In genomic region chr15:82749951-82750830, GRCh38 we compare ENCODE assay signal across 8 cellular contexts. TPM values are rescaled to one million over a fixed set of nuclear protein-coding genes. Genes with fewer than 3 reads are reported as not detected.
DNase-seq lines count a peak whose midpoint lies in the region; ATAC-seq lines count a peak whose summit lies in the region.

No MANE protein-coding gene starts in this region.

- DNase-seq in C1 segment of cervical spinal cord (lab: John Stamatoyannopoulos, UW): peak; percentile 44 to 95 (median 90)
- DNase-seq in NCI-H69 (lab: John Stamatoyannopoulos, UW): peak; percentile 93
- DNase-seq in activated CD4-positive, alpha-beta T cell treated with anti-CD3 and anti-CD28 coated beads, Interleukin-2, amount 50 U/mL, for 1 hour: peak; percentile 77
- peak; percentile 95 for DNase-seq in dedifferentiated amniotic fluid mesenchymal stem cell (ENCODE audit: extremely low spot score)
- peak; percentile 96 for DNase-seq in left lobe of liver (ENCODE audit: low spot score)
- DNase-seq in stimulated activated CD4-positive, alpha-beta T cell treated with anti-CD3 and anti-CD28 coated beads, Interleukin-2, amount 100 ng/mL, for 24 hours: peak; percentile 88

- ATAC-seq in GM19351 (IDR thresholded peaks at IDR 0.05; ENCODE audit: unreplicated experiment): peak; percentile 86
- ATAC-seq in HG03521 (IDR thresholded peaks at IDR 0.05; ENCODE audit: unreplicated experiment): peak; percentile 88
- ATAC-seq in left lobe of liver: peak; percentile 99

RNA-seq across cellular contexts. Expression of gene AP3B2, which starts 40.5 kb away (rescaled TPM):
- not detected for total RNA-seq in left lobe of liver

RNA-seq across cellular contexts. Expression of gene FSD2, which starts 55.7 kb away (rescaled TPM):
- not detected for total RNA-seq in left lobe of liver

RNA-seq across cellular contexts. Expression of gene WHAMM, which starts 59.2 kb away (rescaled TPM):
- total RNA-seq in left lobe of liver: 5.0 TPM

Comparison
In these comparisons a context has a peak if more than half of its experiments do, and no peak if none do; other contexts are left out.
1. Peak in every context shown above with its lines: DNase-seq and ATAC-seq.